In the genomic region with DNA sequence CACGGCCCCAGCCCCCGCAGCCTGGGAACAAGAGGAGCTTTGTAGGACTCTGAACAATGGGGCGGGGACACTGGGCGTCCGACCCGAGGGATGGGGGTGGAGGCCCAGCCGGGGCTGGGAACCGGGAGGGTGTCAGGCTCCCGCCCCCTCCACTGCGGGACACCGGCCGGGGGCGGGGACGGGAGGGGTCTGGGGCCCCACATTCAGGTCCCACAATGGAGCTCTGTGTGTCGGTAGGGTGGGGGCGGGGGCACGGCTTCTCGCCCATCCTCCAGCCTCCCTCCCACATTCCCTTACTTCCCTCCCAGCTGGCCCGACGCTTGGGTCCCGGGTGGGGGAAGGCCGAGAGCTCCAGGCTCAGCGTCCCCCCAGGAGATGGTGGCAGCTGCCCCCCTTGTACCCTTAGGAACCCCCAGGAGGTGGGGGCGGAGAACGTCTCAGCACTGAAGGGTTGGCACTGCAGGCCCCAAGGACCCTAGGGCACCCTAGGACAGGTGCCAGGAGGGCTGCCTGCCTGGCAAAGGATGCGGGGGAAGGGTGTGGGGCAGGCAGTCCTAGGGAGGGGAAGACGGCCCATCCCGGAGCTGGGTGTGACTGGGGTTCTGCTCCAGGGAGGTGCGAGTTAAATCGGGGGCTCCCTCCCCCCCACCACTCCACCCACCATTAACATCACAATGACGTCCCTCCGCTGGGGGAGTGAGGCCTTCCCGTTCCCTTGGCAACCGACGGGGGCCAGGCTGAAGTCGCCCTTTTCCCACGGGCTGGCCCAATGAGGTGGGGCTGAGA, we compare ENCODE assay signal across 13 cellular contexts. TPM values are rescaled to one million over a fixed set of nuclear protein-coding genes. Genes with fewer than 3 reads are reported as not detected.
A peak's percentile ranks its signal among the peaks of the same experiment; 100 is the strongest.
DNase-seq lines count a peak whose midpoint lies in the region; ATAC-seq, FAIRE-seq and TF ChIP-seq lines count a peak whose summit lies in the region.
"Had no signal": no experiment of that assay in that cellular context is flagged by ENCODE, and none has a peak within 500 bp of the region (broad histone marks: within the 10 kb centered on the region; RNA-seq: fewer than 3 reads in every experiment).

No MANE protein-coding gene starts in this region.

- H3K4me1 ChIP-seq in HEK293 (ENCODE audit: control insufficient read depth, insufficient read depth, low read length) (no peaks in the 10 kb centered on the region; the same call in 1 of the 2 replicates), ectodermal cell (ENCODE audit: control insufficient read depth, insufficient read depth, low read length) (peaks cover 49% of the 10 kb centered on the region), kidney (ENCODE audit: control insufficient read depth in 1 of 2, insufficient read depth in 1 of 2, low read depth in 1 of 2, low read length in 2 of 2) (no peaks in the 10 kb centered on the region)

- no peak overlapping the region for H3K4me3 ChIP-seq in HEK293 (ENCODE audit: low read depth, low read length)
- peak overlapping the region; percentile 36 for H3K4me3 ChIP-seq in ectodermal cell (ENCODE audit: insufficient read depth, low read depth, low read length)
- H3K4me3 ChIP-seq in kidney (ENCODE audit: low read length in 2 of 2) = no peak overlapping the region

- TF ChIP-seq CTCF in HEK293 (tag by site-specific recombination; IDR thresholded peaks at IDR 0.05) (no peak), kidney (IDR thresholded peaks at IDR 0.05; ENCODE audit: borderline replicate concordance, extremely low read depth, insufficient read depth) (no peak)

- H3K9ac ChIP-seq in kidney (ENCODE audit: low read length in 2 of 2) = no peak overlapping the region

- CTCF ChIA-PET in HEK293 (lab: Yijun Ruan, JAX) = interaction anchor here (0.6 to 1.4 kb wide), 5 partner anchors 10 to 415 kb away, joined by 3 to 7 read pairs (median 3); no protein-coding TSS in a partner anchor

- ATAC-seq in sciatic nerve = peak; percentile 82
- ATAC-seq in esophagus mucosa = no peak

- POLR2A ChIA-PET in HEK293 (lab: Yijun Ruan, JAX) = interaction anchor here (2.7 to 3.1 kb wide), 2 partner anchors 10 to 28 kb away, joined by 7 to 10 read pairs; partner anchors contain the start of gene LENG8

- 0% methylated on average over 36 to 37 of the region's 37 CpGs for WGBS in ectodermal cell, 2 experiments

- intact Hi-C loops in kidney (cut with DNase I) (no loop called here), sciatic nerve (cut with DNase I) (no loop called here)

- H3K27ac ChIP-seq in HEK293 (ENCODE audit: extremely low read depth, low read depth, low read length) = no peak overlapping the region
- peak overlapping the region; percentile 92 for H3K27ac ChIP-seq in ectodermal cell (ENCODE audit: insufficient read depth, low read depth, low read length, poor library complexity, severe bottlenecking)
- H3K27ac ChIP-seq in kidney (ENCODE audit: low read depth in 2 of 2, low read length in 2 of 2) = no peak overlapping the region

- H3K27me3 ChIP-seq in ectodermal cell (ENCODE audit: control insufficient read depth, insufficient read depth, low read length, poor library complexity, severe bottlenecking) = no peaks in the 10 kb centered on the region

- DNase-seq in kidney = peak; percentile 77
- DNase-seq in sciatic nerve (ENCODE audit: low spot score) = peak; percentile 82
- DNase-seq in mesenteric fat pad (ENCODE audit: low spot score) = no peak
- DNase-seq in activated CD8-positive, alpha-beta memory T cell treated with anti-CD3 and anti-CD28 coated beads, Interleukin-2, amount 50 U/mL, for 4 hours = no peak
- DNase-seq in RCC 7860 (ENCODE audit: low spot score) = no peak
- DNase-seq: activated naive CD4-positive, alpha-beta T cell treated with anti-CD3 and anti-CD28 coated beads, Interleukin-2, amount 10 ng/mL, durations not matched to agents 7 days and 5 days; DMS53; NCI-H1436 treated with DMSO at 0.1 percent for 48 hours had no signal

- H3K9me3 ChIP-seq in HEK293 (ENCODE audit: control insufficient read depth, insufficient read depth, low read depth, low read length) (no peaks in the 10 kb centered on the region), ectodermal cell (ENCODE audit: control insufficient read depth, low read length) (no peaks in the 10 kb centered on the region), kidney (ENCODE audit: control insufficient read depth in 1 of 2, low read length in 2 of 2) (no peaks in the 10 kb centered on the region)

- FAIRE-seq in kidney (lab: Jason Lieb, UNC) (no peak), RCC 7860 (lab: Jason Lieb, UNC) (no peak)

- H3K36me3 ChIP-seq in HEK293 (ENCODE audit: control insufficient read depth in 2 of 2, insufficient read depth in 1 of 2, low read length in 2 of 2) (no peaks in the 10 kb centered on the region), ectodermal cell (ENCODE audit: control insufficient read depth, insufficient read depth, low read length) (peaks cover 34% of the 10 kb centered on the region), kidney (ENCODE audit: control insufficient read depth in 1 of 2, insufficient read depth in 2 of 2, low read length in 2 of 2) (no peaks in the 10 kb centered on the region)

TF ChIP-seq in HEK293, 187 proteins besides CTCF, POLR2A, EP300 and RAD21 (continues in another document):
- TF ChIP-seq KLF1 (tag by site-specific recombination; IDR thresholded peaks at IDR 0.05) (peak; percentile 54), ZNF324 (tag by site-specific recombination; IDR thresholded peaks at IDR 0.05) (no peak), MYNN (tag by site-specific recombination; IDR thresholded peaks at IDR 0.05; ENCODE audit: borderline replicate concordance) (no peak), ZNF404 (tag by site-specific recombination; IDR thresholded peaks at IDR 0.05) (no peak), ZNF488 (tag by site-specific recombination; IDR thresholded peaks at IDR 0.05) (no peak), ZNF335 (tag by site-specific recombination; conservative IDR thresholded peaks at IDR 0.05) (no peak), ZSCAN23 (tag by site-specific recombination; IDR thresholded peaks at IDR 0.05) (no peak), ZNF423 (tag by site-specific recombination; IDR thresholded peaks at IDR 0.05) (no peak), ZNF266 (tag by site-specific recombination; IDR thresholded peaks at IDR 0.05; ENCODE audit: low read depth) (no peak), ZNF202 (tag by site-specific recombination; IDR thresholded peaks at IDR 0.05; ENCODE audit: borderline replicate concordance) (no peak)
- TF ChIP-seq, protein P1, sequence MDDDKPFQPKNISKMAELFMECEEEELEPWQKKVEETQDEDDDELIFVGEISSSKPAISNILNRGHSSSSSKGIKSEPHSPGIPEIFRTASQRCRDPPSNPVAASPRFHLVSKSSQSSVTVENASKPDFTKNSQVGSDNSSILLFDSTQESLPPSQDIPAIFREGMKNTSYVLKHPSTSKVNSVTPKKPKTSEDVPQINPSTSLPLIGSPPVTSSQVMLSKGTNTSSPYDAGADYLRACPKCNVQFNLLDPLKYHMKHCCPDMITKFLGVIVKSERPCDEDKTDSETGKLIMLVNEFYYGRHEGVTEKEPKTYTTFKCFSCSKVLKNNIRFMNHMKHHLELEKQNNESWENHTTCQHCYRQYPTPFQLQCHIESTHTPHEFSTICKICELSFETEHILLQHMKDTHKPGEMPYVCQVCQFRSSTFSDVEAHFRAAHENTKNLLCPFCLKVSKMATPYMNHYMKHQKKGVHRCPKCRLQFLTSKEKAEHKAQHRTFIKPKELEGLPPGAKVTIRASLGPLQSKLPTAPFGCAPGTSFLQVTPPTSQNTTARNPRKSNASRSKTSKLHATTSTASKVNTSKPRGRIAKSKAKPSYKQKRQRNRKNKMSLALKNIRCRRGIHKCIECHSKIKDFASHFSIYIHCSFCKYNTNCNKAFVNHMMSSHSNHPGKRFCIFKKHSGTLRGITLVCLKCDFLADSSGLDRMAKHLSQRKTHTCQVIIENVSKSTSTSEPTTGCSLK (tag by site-specific recombination; IDR thresholded peaks at IDR 0.05) = no peak

RNA-seq across cellular contexts. Expression of gene TTYH1, which starts 5.3 kb away (rescaled TPM):
- 111 TPM for polyA plus RNA-seq in ectodermal cell (2013, experiment 1 of 4)
- polyA plus RNA-seq in ectodermal cell (2013, experiment 2 of 4) = 115 TPM
- polyA plus RNA-seq in ectodermal cell (2013, experiment 3 of 4) = 134 TPM
- polyA plus RNA-seq in ectodermal cell (2013, experiment 4 of 4) = 140 TPM
- 1.5 TPM for total RNA-seq in kidney
- 1.9 TPM for polyA plus RNA-seq in kidney (ENCODE audit: insufficient read depth, low read depth, low replicate concordance)
- total RNA-seq in sciatic nerve = 72.2 TPM
- 0.44 TPM for total RNA-seq in esophagus mucosa
- not detected for total RNA-seq in mesenteric fat pad
- total RNA-seq: myocyte, RPMI7951 had no signal

RNA-seq across cellular contexts. Expression of gene LENG8, which starts 28.4 kb away (rescaled TPM):
- polyA plus RNA-seq in ectodermal cell (2013, experiment 1 of 4) = 199 TPM
- polyA plus RNA-seq in ectodermal cell (2013, experiment 2 of 4) = 172 TPM
- 134 TPM for polyA plus RNA-seq in ectodermal cell (2013, experiment 3 of 4)
- polyA plus RNA-seq in ectodermal cell (2013, experiment 4 of 4) = 165 TPM
- total RNA-seq in kidney = 208 TPM
- 48.6 TPM for polyA plus RNA-seq in kidney (ENCODE audit: insufficient read depth, low read depth, low replicate concordance)
- 305 TPM for total RNA-seq in sciatic nerve
- total RNA-seq in esophagus mucosa = 38.5 TPM
- 141 TPM for total RNA-seq in mesenteric fat pad

RNA-seq across cellular contexts. Expression of gene LENG9, which starts 43.0 kb away (rescaled TPM):
- polyA plus RNA-seq in ectodermal cell (2013, experiment 1 of 4) = 0.96 TPM
- polyA plus RNA-seq in ectodermal cell (2013, experiment 2 of 4) = 0.84 TPM
- polyA plus RNA-seq in ectodermal cell (2013, experiment 3 of 4) = 0.69 TPM
- 1.1 TPM for polyA plus RNA-seq in ectodermal cell (2013, experiment 4 of 4)
- total RNA-seq in kidney (6.8 TPM), sciatic nerve (6.0 TPM), esophagus mucosa (7.2 TPM), mesenteric fat pad (8.3 TPM)
- 2.0 TPM for polyA plus RNA-seq in kidney (ENCODE audit: insufficient read depth, low read depth, low replicate concordance)

RNA-seq across cellular contexts. Expression of gene CDC42EP5, which starts 52.5 kb away (rescaled TPM):
- 3.6 TPM for polyA plus RNA-seq in ectodermal cell (2013, experiment 1 of 4)
- polyA plus RNA-seq in ectodermal cell (2013, experiment 2 of 4) = 2.6 TPM
- 5.3 TPM for polyA plus RNA-seq in ectodermal cell (2013, experiment 3 of 4)
- 4.1 TPM for polyA plus RNA-seq in ectodermal cell (2013, experiment 4 of 4)
- total RNA-seq in kidney = 29.9 TPM
- polyA plus RNA-seq in kidney (ENCODE audit: insufficient read depth, low read depth, low replicate concordance) = 19.3 TPM
- total RNA-seq in sciatic nerve = 52.8 TPM
- 18.2 TPM for total RNA-seq in esophagus mucosa
- 38.1 TPM for total RNA-seq in mesenteric fat pad

RNA-seq across cellular contexts. Expression of gene LAIR1, which starts 55.8 kb away (rescaled TPM):
- not detected for polyA plus RNA-seq in ectodermal cell (2013, experiment 1 of 4)
- polyA plus RNA-seq in ectodermal cell (2013, experiment 2 of 4) = not detected
- not detected for polyA plus RNA-seq in ectodermal cell (2013, experiment 3 of 4)
- not detected for polyA plus RNA-seq in ectodermal cell (2013, experiment 4 of 4)
- total RNA-seq in kidney (41.9 TPM), sciatic nerve (44.7 TPM), esophagus mucosa (1.5 TPM), mesenteric fat pad (63.8 TPM)
- polyA plus RNA-seq in kidney (ENCODE audit: insufficient read depth, low read depth, low replicate concordance) = 4.1 TPM
- total RNA-seq: myocyte had no signal

Comparison
In these comparisons a context has a peak if more than half of its experiments do, and no peak if none do; other contexts are left out.
1. DNase-seq: peak in kidney (single experiment) and sciatic nerve (single experiment); none in mesenteric fat pad (single experiment), activated CD8-positive, alpha-beta memory T cell treated with anti-CD3 and anti-CD28 coated beads, Interleukin-2, amount 50 U/mL, for 4 hours (single experiment) and RCC 7860 (single experiment).
2. RNA of gene TTYH1, which starts 5.3 kb away (total RNA-seq): 72.2 TPM in sciatic nerve (single experiment); 1.5 TPM in kidney (single experiment), 0.44 TPM in esophagus mucosa (single experiment) and not detected in mesenteric fat pad (single experiment); every median in the first group is over 10 times any median in the second.